Comparison of ENCODE assay signal across 17 cellular contexts in the genomic region with DNA sequence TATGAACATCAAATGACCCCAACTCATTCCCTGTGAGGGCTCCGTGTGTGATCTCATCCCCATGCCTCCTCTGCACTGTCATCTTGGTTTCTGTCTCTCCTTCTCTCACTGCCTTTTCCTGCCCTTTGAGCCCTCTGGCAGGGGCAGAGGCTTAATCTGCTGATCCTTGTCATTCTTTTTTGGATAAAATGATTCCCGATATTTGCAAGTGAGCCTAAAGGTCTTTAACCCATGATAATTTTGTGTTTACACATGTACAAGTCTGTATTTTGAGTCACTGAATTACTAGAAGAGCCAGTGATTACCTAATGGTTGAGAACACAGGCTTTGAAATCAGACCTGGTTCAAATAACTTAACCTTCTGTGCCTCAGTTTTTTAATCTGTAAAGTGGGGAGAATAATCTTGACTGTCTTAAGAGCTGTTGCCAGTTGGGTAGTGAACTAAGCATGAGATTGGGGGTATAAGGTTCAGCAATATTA. TPM values are rescaled to one million over a fixed set of nuclear protein-coding genes. Genes with fewer than 3 reads are reported as not detected.
DNase-seq lines count a peak whose midpoint lies in the region; ATAC-seq and TF ChIP-seq lines count a peak whose summit lies in the region.
"Had no signal": no experiment of that assay in that cellular context is flagged by ENCODE, and none has a peak within 500 bp of the region (broad histone marks: within the 10 kb centered on the region; RNA-seq: fewer than 3 reads in every experiment).

No MANE protein-coding gene starts in this region.

- peaks cover 26 to 35% (median 27%) of the 10 kb centered on the region in 4 donors for H3K4me1 Mint-ChIP-seq in CD4-positive, alpha-beta memory T cell
- H3K4me1 Mint-ChIP-seq in IgD-negative memory B cell (peaks cover 17 to 21% (median 17%) of the 10 kb centered on the region in 3 donors), neural crest cell (peaks cover 3% of the 10 kb centered on the region)
- H3K4me1 Mint-ChIP-seq in effector memory CD8-positive, alpha-beta T cell (ENCODE audit: low read depth in 2 of 2) = peaks cover 16 to 34% of the 10 kb centered on the region in 2 donors

- CTCF ChIA-PET in CD4-positive, alpha-beta memory T cell (lab: Charles Lee; ENCODE audit: partially characterized antibody) = interaction anchor here (2.5 to 2.9 kb wide), 2 partner anchors 8 to 14 kb away, joined by 7 to 11 read pairs; no protein-coding TSS in a partner anchor

- H3K27me3 ChIP-seq in CD4-positive, alpha-beta memory T cell (ENCODE audit: insufficient read depth, low read length) = no peaks in the 10 kb centered on the region
- H3K27me3 ChIP-seq: body of pancreas, testis had no signal

- H3K4me1 ChIP-seq in CD4-positive, alpha-beta memory T cell (ENCODE audit: insufficient read depth, low read length) = peaks cover 29% of the 10 kb centered on the region

- DNase-seq in CD4-positive, alpha-beta memory T cell = no peak
- DNase-seq in effector memory CD8-positive, alpha-beta T cell = no peak
- DNase-seq in neural crest cell (ENCODE audit: low read depth, low spot score) (no peak), DMS153 treated with DMSO at 0.1 percent for 48 hours (lab: John Stamatoyannopoulos, UW; ENCODE audit: unreplicated experiment) (no peak), hippocampal formation (lab: John Stamatoyannopoulos, UW) (no peak), SHP77 (lab: John Stamatoyannopoulos, UW) (no peak)
- DNase-seq: body of pancreas; EL; HCEC 1CT; mesendoderm; NCI-H1417; NCI-H226; stimulated activated CD4-positive, alpha-beta T cell treated with anti-CD3 and anti-CD28 coated beads, Interleukin-12 subunit alpha, Interleukin-12 subunit beta, amount 100 ng/mL, for 4 hours; testis had no signal

- no peak overlapping the region for H3K4me3 ChIP-seq in CD4-positive, alpha-beta memory T cell (ENCODE audit: low read length in 2 of 2)
- H3K4me3 ChIP-seq: BLaER1, body of pancreas, testis had no signal

- no peak for ATAC-seq in effector memory CD8-positive, alpha-beta T cell (replicated peaks)
- ATAC-seq: body of pancreas had no signal

- H3K36me3 Mint-ChIP-seq in CD4-positive, alpha-beta memory T cell = peaks cover 4 to 7% of the 10 kb centered on the region in 2 donors
- H3K36me3 Mint-ChIP-seq in IgD-negative memory B cell (no peaks in the 10 kb centered on the region), neural crest cell (ENCODE audit: low read depth) (peaks cover 5% of the 10 kb centered on the region)
- peaks cover 10% of the 10 kb centered on the region for H3K36me3 Mint-ChIP-seq in effector memory CD8-positive, alpha-beta T cell (ENCODE audit: insufficient read depth)

- no peak overlapping the region for H3K27ac ChIP-seq in CD4-positive, alpha-beta memory T cell (ENCODE audit: low read depth, low read length)
- H3K27ac ChIP-seq: BLaER1, KMS-11 had no signal

- H3K27ac Mint-ChIP-seq in CD4-positive, alpha-beta memory T cell = peak overlapping the region in 6 of 7 donors; percentile 31 to 85 (median 70)
- H3K27ac Mint-ChIP-seq in IgD-negative memory B cell = peak overlapping the region in 2 of 3 donors; percentile 38 to 40
- H3K27ac Mint-ChIP-seq in effector memory CD8-positive, alpha-beta T cell = peak overlapping the region; percentile 78 to 84
- no peak overlapping the region for H3K27ac Mint-ChIP-seq in neural crest cell (ENCODE audit: unreplicated experiment)

- TF ChIP-seq CTCF in neural crest cell (conservative IDR thresholded peaks at IDR 0.05) = no peak

- intact Hi-C loops in CD4-positive, alpha-beta memory T cell (cut with micrococcal nuclease) = loop anchor here (2.0 to 10.0 kb wide), 2 partner anchors 95 to 217 kb away; no protein-coding TSS in a partner anchor

- no peaks in the 10 kb centered on the region for H3K36me3 ChIP-seq in CD4-positive, alpha-beta memory T cell (ENCODE audit: insufficient read depth, low read length)
- H3K36me3 ChIP-seq: BLaER1 had no signal

- H3K27me3 Mint-ChIP-seq in CD4-positive, alpha-beta memory T cell = no peaks in the 10 kb centered on the region
- H3K27me3 Mint-ChIP-seq in IgD-negative memory B cell (no peaks in the 10 kb centered on the region), neural crest cell (ENCODE audit: low read depth) (peaks cover 55% of the 10 kb centered on the region)
- no peaks in the 10 kb centered on the region for H3K27me3 Mint-ChIP-seq in effector memory CD8-positive, alpha-beta T cell

- POLR2A ChIA-PET in CD4-positive, alpha-beta memory T cell (lab: Charles Lee; ENCODE audit: partially characterized antibody) = interaction anchor here (0.6 kb wide), 1 partner anchor 28 kb away, joined by 4 read pairs; no protein-coding TSS in a partner anchor

- peak overlapping the region in 7 of 8 donors; percentile 33 to 89 (median 80) for H3K4me3 Mint-ChIP-seq in CD4-positive, alpha-beta memory T cell
- H3K4me3 Mint-ChIP-seq in IgD-negative memory B cell (peak overlapping the region in 3 of 4 donors; percentile 1 to 80 (median 64)), neural crest cell (peak overlapping the region; percentile 61)
- H3K4me3 Mint-ChIP-seq in effector memory CD8-positive, alpha-beta T cell = peak overlapping the region; percentile 68 to 76

- no peaks in the 10 kb centered on the region for H3K9me3 Mint-ChIP-seq in CD4-positive, alpha-beta memory T cell
- H3K9me3 Mint-ChIP-seq in IgD-negative memory B cell (no peaks in the 10 kb centered on the region), neural crest cell (peaks cover 5% of the 10 kb centered on the region)
- no peaks in the 10 kb centered on the region for H3K9me3 Mint-ChIP-seq in effector memory CD8-positive, alpha-beta T cell

- H3K9me3 ChIP-seq in CD4-positive, alpha-beta memory T cell (ENCODE audit: control insufficient read depth in 1 of 2, low read length in 2 of 2) = no peaks in the 10 kb centered on the region
- H3K9me3 ChIP-seq: body of pancreas, testis had no signal

RNA-seq across cellular contexts. Expression of a gene that starts 1.8 kb away (rescaled TPM):
- total RNA-seq in CD4-positive, alpha-beta memory T cell = 100 to 1,000 TPM; 164 to 179 TPM
- polyA plus RNA-seq in CD4-positive, alpha-beta memory T cell = 10 to 100 TPM; 23.4 to 44.8 TPM
- polyA plus RNA-seq in IgD-negative memory B cell = 26.8 TPM
- total RNA-seq in neural crest cell = 12.6 and 12.8 TPM in 2 replicates

RNA-seq across cellular contexts. Expression of a gene that starts 7.3 kb away (rescaled TPM):
- 10 to 100 TPM; 49.7 to 52.1 TPM for total RNA-seq in CD4-positive, alpha-beta memory T cell
- polyA plus RNA-seq in CD4-positive, alpha-beta memory T cell = 100 to 1,000 TPM; 145 to 260 TPM
- polyA plus RNA-seq in IgD-negative memory B cell = 143 TPM
- total RNA-seq in neural crest cell = 61.8 and 64.8 TPM in 2 replicates

Comparison
In these comparisons a context has a peak if more than half of its experiments do, and no peak if none do; other contexts are left out.
1. RNA of a gene that starts 1.8 kb away (total RNA-seq): 164 to 179 TPM in CD4-positive, alpha-beta memory T cell; 12.6 to 12.8 TPM in neural crest cell; every median in the first group is over 10 times any median in the second.
2. Peak in every context shown above with its lines, with median percentiles within 50 percentile points of each other: H3K4me3 Mint-ChIP-seq.